8 cellular contexts compared by ENCODE assay signal in the genomic region with DNA sequence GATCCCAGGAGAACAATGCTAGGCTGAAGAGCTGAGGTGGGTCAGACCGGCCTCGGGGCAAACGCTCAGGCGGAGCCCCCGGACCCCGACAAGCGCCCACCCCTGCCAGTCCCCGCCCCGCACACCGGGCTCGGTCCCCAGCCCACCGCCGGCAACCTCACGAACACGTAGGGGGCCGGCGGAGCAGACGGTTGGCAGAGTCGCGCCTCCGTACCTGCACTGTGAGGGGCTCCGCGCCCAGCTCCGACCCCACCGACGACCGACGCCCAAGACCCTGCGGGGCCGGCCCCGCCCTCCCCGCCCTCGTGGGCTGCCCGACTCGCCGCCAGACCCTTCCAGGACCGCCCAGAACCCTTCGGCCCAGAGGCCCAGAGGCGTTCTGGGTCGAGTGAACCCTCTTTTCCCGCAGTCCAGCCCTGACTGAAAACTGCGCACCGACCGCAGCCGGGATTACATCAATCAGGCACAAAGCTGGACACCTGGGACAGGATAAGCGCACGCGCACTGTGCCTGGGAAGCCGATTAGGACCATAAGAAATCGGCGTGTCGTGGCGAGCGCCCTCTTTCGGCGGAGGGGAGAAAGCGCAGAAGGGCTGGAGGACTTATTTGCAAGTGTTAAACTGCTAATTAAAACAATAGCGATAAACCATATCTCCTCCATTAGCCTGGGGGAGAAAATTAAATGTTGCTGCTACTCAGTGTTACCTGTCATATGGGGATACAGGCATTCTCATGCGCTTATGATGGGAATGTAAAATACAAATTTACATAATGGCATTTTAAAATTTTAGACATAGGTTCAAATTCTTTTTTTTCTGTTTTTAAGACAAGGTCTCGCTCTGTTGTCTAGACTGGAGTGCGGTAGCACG. TPM values are rescaled to one million over a fixed set of nuclear protein-coding genes. Genes with fewer than 3 reads are reported as not detected.
DNase-seq lines count a peak whose midpoint lies in the region; ATAC-seq and TF ChIP-seq lines count a peak whose summit lies in the region.

No MANE protein-coding gene starts in this region.

- H3K27ac ChIP-seq in colonic mucosa, result peak overlapping the region; percentile 80

- peaks cover 16% of the 10 kb centered on the region for H3K4me1 ChIP-seq in colonic mucosa

- DNase-seq in AG20443 (ENCODE audit: low spot score) (peak; percentile 96), NCI-H524 treated with DMSO at 0.1 percent for 48 hours (lab: John Stamatoyannopoulos, UW) (peak; percentile 32), colonic mucosa (peak; percentile 97), left lobe of liver (ENCODE audit: low spot score) (peak; percentile 94)
- peak; percentile 96 for DNase-seq in activated CD4-positive, alpha-beta T cell treated with anti-CD3 and anti-CD28 coated beads for 48 hours
- DNase-seq in stimulated activated CD4-positive, alpha-beta T cell treated with anti-CD3 and anti-CD28 coated beads, Interleukin-2, amount 100 ng/mL, for 4 hours (ENCODE audit: low read depth), result peak; percentile 90

- intact Hi-C loops in colonic mucosa (cut with DNase I), result loop anchor here (10.0 kb wide), 1 partner anchor 127 kb away; no protein-coding TSS in a partner anchor

- no peaks in the 10 kb centered on the region for H3K9me3 ChIP-seq in colonic mucosa

- no peaks in the 10 kb centered on the region for H3K36me3 ChIP-seq in colonic mucosa

- TF ChIP-seq CTCF in colonic mucosa (IDR thresholded peaks at IDR 0.05), result peak; percentile 98

- peak overlapping the region; percentile 94 to 95 for H3K9ac ChIP-seq in colonic mucosa (ENCODE audit: low read depth in 2 of 2, low read length in 2 of 2)

- H3K27me3 ChIP-seq in colonic mucosa, result no peaks in the 10 kb centered on the region

- ATAC-seq in GM19035 (IDR thresholded peaks at IDR 0.05; ENCODE audit: unreplicated experiment) (peak; percentile 73), HG03432 (IDR thresholded peaks at IDR 0.05; ENCODE audit: unreplicated experiment) (peak; percentile 80), left lobe of liver (peak; percentile 98)

- peak overlapping the region; percentile 94 for H3K4me3 ChIP-seq in colonic mucosa

RNA-seq across cellular contexts. Expression of gene DCTN1, which starts 11.7 kb away (rescaled TPM):
- total RNA-seq in colonic mucosa (100 to 1,000 TPM; 111 to 114 TPM), left lobe of liver (41.3 TPM)

RNA-seq across cellular contexts. Expression of gene C2orf81, which starts 29.6 kb away (rescaled TPM):
- total RNA-seq in colonic mucosa (1 to 10 TPM in 1 of 2 donors, under 1 TPM in 1; 0.62 to 1.1 TPM), left lobe of liver (0.38 TPM)

RNA-seq across cellular contexts. Expression of gene WDR54, which starts 29.7 kb away (rescaled TPM):
- 1 to 10 TPM; 7.5 to 9.0 TPM for total RNA-seq in colonic mucosa
- 1.5 TPM for total RNA-seq in left lobe of liver

RNA-seq across cellular contexts. Expression of gene SLC4A5, which starts 48.6 kb away (rescaled TPM):
- total RNA-seq in colonic mucosa (1 to 10 TPM in 1 of 2 donors, under 1 TPM in 1; 0.45 to 2.8 TPM), left lobe of liver (1.2 TPM)

RNA-seq across cellular contexts. Expression of gene RTKN, which starts 49.9 kb away (rescaled TPM):
- total RNA-seq in colonic mucosa (10 to 100 TPM; 51.4 to 89.9 TPM), left lobe of liver (114 TPM)

Comparison
In these comparisons a context has a peak if more than half of its experiments do, and no peak if none do; other contexts are left out.
1. Peak in every context shown above with its lines: DNase-seq, ATAC-seq, H3K4me3 ChIP-seq and H3K27ac ChIP-seq.
2. DNase-seq: peak in every context shown above with its lines; median percentile 97 in colonic mucosa; 96 in AG20443; 96 in activated CD4-positive, alpha-beta T cell treated with anti-CD3 and anti-CD28 coated beads for 48 hours; 94 in left lobe of liver; 90 in stimulated activated CD4-positive, alpha-beta T cell treated with anti-CD3 and anti-CD28 coated beads, Interleukin-2, amount 100 ng/mL, for 4 hours; 32 in NCI-H524 treated with DMSO at 0.1 percent for 48 hours.